25 cellular contexts compared by ENCODE assay signal in the genomic region with DNA sequence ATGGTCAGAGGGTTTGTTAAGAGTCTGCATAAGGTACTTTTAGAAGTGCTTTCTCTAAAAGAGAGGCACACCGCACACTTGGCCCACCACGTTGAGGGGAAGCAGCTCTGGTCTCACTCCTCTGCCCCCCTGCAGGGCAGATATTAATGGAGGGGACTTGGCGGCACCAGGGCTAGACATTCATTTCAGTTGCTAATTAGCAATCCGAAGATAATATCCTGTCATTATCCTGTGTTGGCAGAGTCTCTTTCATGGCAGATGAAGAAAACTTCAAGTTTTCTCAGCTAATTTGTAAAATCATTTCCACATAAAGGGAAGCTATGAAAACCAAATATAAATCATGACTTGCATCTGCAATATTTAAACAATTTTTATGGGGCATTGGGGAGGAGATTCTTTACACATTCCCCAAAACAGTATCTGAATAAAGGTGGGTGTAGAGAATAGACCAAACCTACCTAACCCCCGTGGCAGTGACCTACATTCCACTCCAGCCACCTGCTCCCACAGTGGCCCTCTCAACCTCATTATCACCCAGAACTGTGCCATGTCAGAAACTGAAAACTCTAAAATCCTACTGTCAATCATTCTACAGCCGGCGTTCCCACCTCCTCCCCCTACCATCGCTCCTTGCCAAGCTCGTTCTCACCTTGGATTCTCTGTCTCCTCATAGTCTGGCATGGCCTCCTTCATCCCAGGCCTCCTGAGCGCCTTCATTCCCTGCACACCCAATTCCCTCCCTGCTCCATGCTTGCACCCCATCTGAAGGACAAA.
"Had no signal": no experiment of that assay in that cellular context is flagged by ENCODE, and none has a peak within 500 bp of the region (broad histone marks: within the 10 kb centered on the region; RNA-seq: fewer than 3 reads in every experiment).

No MANE protein-coding gene starts in this region.

- H3K9ac ChIP-seq: SK-N-SH had no signal

- H3K4me3 Mint-ChIP-seq: activated B cell treated with CpG ODN at 0.5 μM for 24 hours; activated CD4-positive, alpha-beta T cell treated with anti-CD3 and anti-CD28 coated beads, Interleukin-2, amount 10 ng/mL, durations not matched to agents 24 days and 14 days; activated CD8-positive, alpha-beta memory T cell treated with anti-CD3 and anti-CD28 coated beads, Interleukin-2, amount 10 ng/mL, durations not matched to agents 7 days and 5 days; activated naive CD4-positive, alpha-beta T cell treated with anti-CD3 and anti-CD28 coated beads, Interleukin-2, amount 50 U/mL, for 24 hours; activated T-cell treated with anti-CD3 and anti-CD28 coated beads, Interleukin-2, amount 50 U/mL, for 24 hours; activated T-helper 1 cell treated with anti-CD3 and anti-CD28 coated beads, Interleukin-12 subunit alpha, Interleukin-12 subunit beta, Interleukin-2, Interleukin-4 antibody, amounts not matched to agents 30 ng/mL and 10 ng/mL and 1 ng/mL, durations not matched to agents 14 hours and 24 hours and 36 hours had no signal

- H3K27me3 Mint-ChIP-seq: activated naive CD4-positive, alpha-beta T cell treated with anti-CD3 and anti-CD28 coated beads, Interleukin-2, amount 50 U/mL, for 24 hours; activated T-cell treated with anti-CD3 and anti-CD28 coated beads, Interleukin-2, amount 50 U/mL, for 24 hours had no signal

- H3K36me3 ChIP-seq: Peyer's patch, SJCRH30 had no signal

- H3K27me3 ChIP-seq: Peyer's patch, SJCRH30 had no signal

- H3K27ac Mint-ChIP-seq: activated B cell treated with CpG ODN at 0.5 μM for 24 hours; activated CD4-positive, alpha-beta T cell treated with anti-CD3 and anti-CD28 coated beads, Interleukin-2, amount 10 ng/mL, durations not matched to agents 24 days and 14 days; activated CD8-positive, alpha-beta memory T cell treated with anti-CD3 and anti-CD28 coated beads, Interleukin-2, amount 10 ng/mL, durations not matched to agents 7 days and 5 days; activated naive CD4-positive, alpha-beta T cell treated with anti-CD3 and anti-CD28 coated beads, Interleukin-2, amount 50 U/mL, for 24 hours; activated T-cell treated with anti-CD3 and anti-CD28 coated beads, Interleukin-2, amount 50 U/mL, for 24 hours; activated T-helper 1 cell treated with anti-CD3 and anti-CD28 coated beads, Interleukin-12 subunit alpha, Interleukin-12 subunit beta, Interleukin-2, Interleukin-4 antibody, amounts not matched to agents 30 ng/mL and 10 ng/mL and 1 ng/mL, durations not matched to agents 14 hours and 24 hours and 36 hours had no signal

- FAIRE-seq: bronchial epithelial cell had no signal

- H3K4me2 ChIP-seq: SK-N-SH had no signal

- H3K9me3 Mint-ChIP-seq: activated B cell treated with CpG ODN at 0.5 μM for 24 hours; activated CD4-positive, alpha-beta T cell treated with anti-CD3 and anti-CD28 coated beads, Interleukin-2, amount 10 ng/mL, durations not matched to agents 24 days and 14 days; activated naive CD4-positive, alpha-beta T cell treated with anti-CD3 and anti-CD28 coated beads, Interleukin-2, amount 50 U/mL, for 24 hours; activated T-cell treated with anti-CD3 and anti-CD28 coated beads, Interleukin-2, amount 50 U/mL, for 24 hours; activated T-helper 1 cell treated with anti-CD3 and anti-CD28 coated beads, Interleukin-12 subunit alpha, Interleukin-12 subunit beta, Interleukin-2, Interleukin-4 antibody, amounts not matched to agents 30 ng/mL and 10 ng/mL and 1 ng/mL, durations not matched to agents 14 hours and 24 hours and 36 hours had no signal

- H3K9me3 ChIP-seq: Peyer's patch, SJCRH30, SK-N-SH had no signal

- H3K36me3 Mint-ChIP-seq: activated CD8-positive, alpha-beta memory T cell treated with anti-CD3 and anti-CD28 coated beads, Interleukin-2, amount 10 ng/mL, durations not matched to agents 7 days and 5 days; activated naive CD4-positive, alpha-beta T cell treated with anti-CD3 and anti-CD28 coated beads, Interleukin-2, amount 50 U/mL, for 24 hours had no signal

- H3K4me1 ChIP-seq: Peyer's patch, SJCRH30 had no signal

- DNase-seq: activated B cell treated with CpG ODN at 0.5 μM for 24 hours; activated CD4-positive, alpha-beta T cell treated with anti-CD3 and anti-CD28 coated beads for 1 hour; activated CD4-positive, alpha-beta T cell treated with anti-CD3 and anti-CD28 coated beads, Interleukin-2, amount 10 ng/mL, durations not matched to agents 24 days and 14 days; activated CD4-positive, alpha-beta T cell treated with anti-CD3 and anti-CD28 coated beads, Interleukin-2, amount 50 U/mL, for 48 hours; activated CD8-positive, alpha-beta memory T cell treated with anti-CD3 and anti-CD28 coated beads, Interleukin-2, amount 10 ng/mL, durations not matched to agents 7 days and 5 days; activated effector memory CD4-positive, alpha-beta T cell treated with Interleukin-2 at 50 U/mL for 16 hours; activated naive CD4-positive, alpha-beta T cell; activated T-cell treated with anti-CD3 and anti-CD28 coated beads, Interleukin-2, amount 50 U/mL, for 24 hours; aorta; central memory CD4-positive, alpha-beta T cell; Kasumi-1; KBM-7; NCI-H1436; NCI-H1694 treated with DMSO at 0.1 percent for 48 hours; NCI-H2029 treated with DMSO at 0.1 percent for 48 hours; NCI-H510A treated with DMSO at 0.1 percent for 48 hours; Peyer's patch; Right ventricle myocardium superior; SJCRH30; SK-N-SH; T-helper 1 cell had no signal

- H3K4me1 Mint-ChIP-seq: activated B cell treated with CpG ODN at 0.5 μM for 24 hours; activated CD4-positive, alpha-beta T cell treated with anti-CD3 and anti-CD28 coated beads, Interleukin-2, amount 10 ng/mL, durations not matched to agents 24 days and 14 days; activated CD8-positive, alpha-beta memory T cell treated with anti-CD3 and anti-CD28 coated beads, Interleukin-2, amount 10 ng/mL, durations not matched to agents 7 days and 5 days; activated naive CD4-positive, alpha-beta T cell treated with anti-CD3 and anti-CD28 coated beads, Interleukin-2, amount 50 U/mL, for 24 hours had no signal

- H3K4me3 ChIP-seq: Peyer's patch, SJCRH30 had no signal

- H3K27ac ChIP-seq: Peyer's patch, RWPE1, SJCRH30 had no signal

- ATAC-seq: activated CD8-positive, alpha-beta memory T cell treated with anti-CD3 and anti-CD28 coated beads, Interleukin-2, amount 10 ng/mL, durations not matched to agents 7 days and 5 days had no signal

- H3K9me2 ChIP-seq: SK-N-SH had no signal
